20 cellular contexts compared by ENCODE assay signal in genomic region chr17:81439926-81440450, GRCh38. TPM values are rescaled to one million over a fixed set of nuclear protein-coding genes. Genes with fewer than 3 reads are reported as not detected.
DNase-seq lines count a peak whose midpoint lies in the region; ATAC-seq, FAIRE-seq and TF ChIP-seq lines count a peak whose summit lies in the region.
"Had no signal": no experiment of that assay in that cellular context is flagged by ENCODE, and none has a peak within 500 bp of the region (broad histone marks: within the 10 kb centered on the region; RNA-seq: fewer than 3 reads in every experiment).

No MANE protein-coding gene starts in this region.

- H3K9me3 ChIP-seq in HEK293 (ENCODE audit: control insufficient read depth, insufficient read depth, low read depth, low read length): no peaks in the 10 kb centered on the region
- no peaks in the 10 kb centered on the region for H3K9me3 ChIP-seq in SK-N-MC (ENCODE audit: low read depth, low read length)
- H3K9me3 ChIP-seq: BE2C had no signal

- H3K4me3 ChIP-seq in HEK293 (ENCODE audit: low read depth, low read length) (no peak overlapping the region), SK-N-MC (no peak overlapping the region)
- H3K4me3 ChIP-seq: GM23338, K562 had no signal

- H3K36me3 Mint-ChIP-seq in activated T-cell treated with anti-CD3 and anti-CD28 coated beads, Interleukin-2, amount 50 U/mL, for 24 hours (ENCODE audit: low read depth): no peaks in the 10 kb centered on the region
- H3K36me3 Mint-ChIP-seq: CD4-positive, alpha-beta memory T cell had no signal

- no peaks in the 10 kb centered on the region for H3K9me3 Mint-ChIP-seq in activated T-cell treated with anti-CD3 and anti-CD28 coated beads, Interleukin-2, amount 50 U/mL, for 24 hours
- H3K9me3 Mint-ChIP-seq: CD14-positive monocyte; CD4-positive, alpha-beta memory T cell; GM23338; HFFc6 had no signal

- ATAC-seq in sciatic nerve: peak; percentile 22

- H3K4me1 Mint-ChIP-seq in activated T-cell treated with anti-CD3 and anti-CD28 coated beads, Interleukin-2, amount 50 U/mL, for 24 hours (ENCODE audit: low read depth): peaks cover 3% of the 10 kb centered on the region
- H3K4me1 Mint-ChIP-seq: CD4-positive, alpha-beta memory T cell; GM23338 had no signal

- peak overlapping the region; percentile 32 for H3K9ac ChIP-seq in SK-N-MC (ENCODE audit: insufficient read length)

- peaks cover 16% of the 10 kb centered on the region for H3K27me3 Mint-ChIP-seq in activated T-cell treated with anti-CD3 and anti-CD28 coated beads, Interleukin-2, amount 50 U/mL, for 24 hours

- POLR2A ChIA-PET in HEK293 (lab: Yijun Ruan, JAX): interaction anchor here (0.6 to 2.3 kb wide), 4 partner anchors 42 to 1382 kb away, joined by 3 to 9 read pairs (median 4); partner anchors contain the start of genes BAHCC1 and CEP131

- no peaks in the 10 kb centered on the region; the same call in 1 of the 2 replicates for H3K4me1 ChIP-seq in HEK293 (ENCODE audit: control insufficient read depth, insufficient read depth, low read length)

- peak; percentile 21 for DNase-seq in NCI-H69 (lab: John Stamatoyannopoulos, UW)
- DNase-seq in SK-N-MC (ENCODE audit: low read depth, low spot score): no peak
- no peak for DNase-seq in sciatic nerve (ENCODE audit: low spot score)
- no peak for DNase-seq in frontal cortex (ENCODE audit: low spot score in 2 of 2)
- DNase-seq in activated T-cell treated with anti-CD3 and anti-CD28 coated beads, Interleukin-2, amount 50 U/mL, for 24 hours: no peak
- no peak for DNase-seq in D341Med (ENCODE audit: low spot score)
- DNase-seq: CD4-positive, alpha-beta memory T cell; DMS79 treated with DMSO at 0.1 percent for 48 hours; GF-D8; HCEC 1CT; HFFc6; IMR-90 had no signal

- peaks cover 0 to 22% of the 10 kb centered on the region in 2 experiments; a peak in 1 of 3 replicates for H3K36me3 ChIP-seq in HEK293 (ENCODE audit: control insufficient read depth in 2 of 2, insufficient read depth in 1 of 2, low read length in 2 of 2)
- H3K36me3 ChIP-seq in SK-N-MC (ENCODE audit: insufficient read depth, low read length): no peaks in the 10 kb centered on the region; the same call in 1 of the 2 replicates
- H3K36me3 ChIP-seq: BE2C had no signal

- H3K4me3 Mint-ChIP-seq in activated T-cell treated with anti-CD3 and anti-CD28 coated beads, Interleukin-2, amount 50 U/mL, for 24 hours: no peak overlapping the region
- H3K4me3 Mint-ChIP-seq: CD14-positive monocyte; CD4-positive, alpha-beta memory T cell; GM23338; HFFc6 had no signal

- CTCF ChIA-PET in HEK293 (lab: Yijun Ruan, JAX): interaction anchor here (0.6 to 2.4 kb wide), 30 partner anchors 9 to 349 kb away, joined by 3 to 21 read pairs (median 4); partner anchors contain the start of gene FAAP100

- H3K27ac ChIP-seq in HEK293 (ENCODE audit: extremely low read depth, low read depth, low read length) (no peak overlapping the region), SK-N-MC (peak overlapping the region; percentile 74)
- H3K27ac ChIP-seq: HL-60 had no signal

- intact Hi-C loops in sciatic nerve (cut with DNase I): no loop called here

- H3K27ac Mint-ChIP-seq in activated T-cell treated with anti-CD3 and anti-CD28 coated beads, Interleukin-2, amount 50 U/mL, for 24 hours: no peak overlapping the region
- H3K27ac Mint-ChIP-seq: CD14-positive monocyte; CD4-positive, alpha-beta memory T cell; GM23338; HFFc6 had no signal

- TF ChIP-seq CTCF in HEK293 (tag by site-specific recombination; IDR thresholded peaks at IDR 0.05): no peak

- no peak for FAIRE-seq in frontal cortex (lab: Jason Lieb, UNC)
- FAIRE-seq: A204.1, H54 had no signal

TF ChIP-seq in HEK293, 187 proteins besides CTCF, POLR2A, EP300 and RAD21:
- TF ChIP-seq GLIS1 (tag by site-specific recombination; IDR thresholded peaks at IDR 0.05): peak; percentile 68
- TF ChIP-seq ZBTB6 (tag by site-specific recombination; IDR thresholded peaks at IDR 0.05): no peak
- no peak for TF ChIP-seq ZNF76 (tag by site-specific recombination; IDR thresholded peaks at IDR 0.05; ENCODE audit: borderline replicate concordance, low read depth)
- TF ChIP-seq ZNF426 (tag by site-specific recombination; IDR thresholded peaks at IDR 0.05): no peak
- peak; percentile 56 for TF ChIP-seq PRDM10 (tag by site-specific recombination; IDR thresholded peaks at IDR 0.05)
- 0 out of 2 replicates have a peak, but pooled peaks have one; percentile 23 for TF ChIP-seq MYNN (tag by site-specific recombination; IDR thresholded peaks at IDR 0.05; ENCODE audit: borderline replicate concordance)
- no peak for TF ChIP-seq ZFP41 (tag by site-specific recombination; IDR thresholded peaks at IDR 0.05; ENCODE audit: borderline replicate concordance)
- TF ChIP-seq KLF8 (tag by site-specific recombination; IDR thresholded peaks at IDR 0.05): no peak
- no peak for TF ChIP-seq ZNF37A (tag by site-specific recombination; IDR thresholded peaks at IDR 0.05)
- TF ChIP-seq ZBTB26 (tag by site-specific recombination; optimal IDR thresholded peaks at IDR 0.05): no peak
- TF ChIP-seq ZNF768 (tag by site-specific recombination; IDR thresholded peaks at IDR 0.05): no peak
- no peak for TF ChIP-seq ZNF138 (tag by site-specific recombination; IDR thresholded peaks at IDR 0.05; ENCODE audit: borderline replicate concordance)

RNA-seq across cellular contexts. Expression of gene BAHCC1, which starts 44.7 kb away (rescaled TPM):
- total RNA-seq in sciatic nerve (47.8 TPM), frontal cortex (5.7 TPM)
- total RNA-seq: CD4-positive, alpha-beta memory T cell had no signal
